ENCODE assay signal across 8 cellular contexts in the genomic region with DNA sequence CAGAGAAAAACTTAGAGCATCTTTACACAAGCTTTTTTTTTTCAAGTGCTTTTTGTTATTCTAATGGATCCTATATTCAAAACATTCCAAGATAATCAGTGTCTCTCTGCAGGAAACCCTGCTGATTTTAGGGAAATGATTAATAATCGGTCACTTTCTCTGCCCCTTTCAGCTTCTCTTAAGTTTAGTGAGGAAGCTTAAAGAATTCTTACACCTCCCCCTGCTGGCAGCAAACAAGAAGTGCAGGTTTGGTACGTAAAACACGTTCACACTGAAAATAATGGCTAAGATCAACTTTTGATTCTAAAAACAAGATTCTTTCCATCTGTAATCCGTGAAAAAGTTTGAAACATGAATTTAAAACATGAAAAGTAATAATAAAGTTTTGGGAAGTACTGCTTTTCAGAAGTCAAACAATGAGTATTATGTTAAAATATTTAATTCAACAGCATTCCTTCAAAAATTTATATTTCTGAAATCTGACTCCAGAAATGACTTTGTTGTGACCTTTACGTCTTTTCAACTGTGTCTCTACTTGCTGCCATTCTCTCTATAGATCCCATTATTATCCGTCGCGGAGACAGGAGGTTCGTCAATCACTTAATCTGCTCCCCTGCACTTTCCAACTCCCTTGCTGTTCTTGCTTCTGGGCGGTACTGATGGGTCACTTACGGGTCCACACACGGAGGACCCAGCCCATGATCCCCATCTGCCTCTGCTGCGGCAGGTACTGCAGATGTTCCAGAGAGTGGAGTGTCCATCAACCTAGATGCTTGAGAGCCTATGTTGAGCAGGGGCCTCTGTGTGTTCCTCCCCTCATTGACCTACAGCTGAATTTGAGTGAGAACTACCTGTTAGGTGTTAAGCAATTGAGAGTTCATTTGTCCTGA.
DNase-seq lines count a peak whose midpoint lies in the region; ATAC-seq and TF ChIP-seq lines count a peak whose summit lies in the region.

No MANE protein-coding gene starts in this region.

- H3K36me3 ChIP-seq in H7 (replicated peaks; ENCODE audit: control insufficient read depth, insufficient read depth, low read length): no peaks in the 10 kb centered on the region

- H3K27me3 ChIP-seq in H7 (ENCODE audit: control insufficient read depth, insufficient read depth, low read length): no peaks in the 10 kb centered on the region

- TF ChIP-seq CTCF in WI38 (IDR thresholded peaks at IDR 0.05; ENCODE audit: low read depth, low read length) (peak; percentile 59; the same call in 1 of the 2 replicates), fibroblast of the aortic adventitia (IDR thresholded peaks at IDR 0.05; ENCODE audit: insufficient read depth, low read length) (peak; percentile 80), omental fat pad (IDR thresholded peaks at IDR 0.05) (peak in 2 of 3 donors; percentile 6 to 55)

- peak; percentile 64 for ATAC-seq in omental fat pad (ENCODE audit: low FRiP score)

- DNase-seq in NCI-H510A treated with DMSO at 0.1 percent for 48 hours (lab: John Stamatoyannopoulos, UW): peak; percentile 35
- no peak for DNase-seq in NCI-H510A (lab: John Stamatoyannopoulos, UW)
- peak; percentile 10 for DNase-seq in H7
- peak; percentile 43 for DNase-seq in NCI-H1694 (lab: John Stamatoyannopoulos, UW)
- peak; percentile 89 for DNase-seq in fibroblast of the aortic adventitia (ENCODE audit: low read depth)
- no peak for DNase-seq in omental fat pad (ENCODE audit: low spot score)
- DNase-seq in ecto neural progenitor cell (ENCODE audit: low spot score): no peak

- H3K4me3 ChIP-seq in H7 (ENCODE audit: insufficient read depth, low read depth, low read length) (no peak overlapping the region), WI38 (ENCODE audit: low read depth, low read length) (no peak overlapping the region), fibroblast of the aortic adventitia (ENCODE audit: low read depth, low read length) (no peak overlapping the region)

Comparison
In these comparisons a context has a peak if more than half of its experiments do, and no peak if none do; other contexts are left out.
1. DNase-seq: peak in NCI-H510A treated with DMSO at 0.1 percent for 48 hours (single experiment), H7 (single experiment), NCI-H1694 (single experiment) and fibroblast of the aortic adventitia (single experiment); none in NCI-H510A (single experiment), omental fat pad (single experiment) and ecto neural progenitor cell (single experiment).
2. Peak in every context shown above with its lines, with median percentiles within 50 percentile points of each other: CTCF ChIP-seq.